In genomic region chr17:43562679-43563146, GRCh38 we compare ENCODE assay signal across 17 cellular contexts. TPM values are rescaled to one million over a fixed set of nuclear protein-coding genes. Genes with fewer than 3 reads are reported as not detected.
A peak's percentile ranks its signal among the peaks of the same experiment; 100 is the strongest.
DNase-seq lines count a peak whose midpoint lies in the region; ATAC-seq and TF ChIP-seq lines count a peak whose summit lies in the region.
"Had no signal": no experiment of that assay in that cellular context is flagged by ENCODE, and none has a peak within 500 bp of the region (broad histone marks: within the 10 kb centered on the region; RNA-seq: fewer than 3 reads in every experiment).

No MANE protein-coding gene starts in this region.

- no peaks in the 10 kb centered on the region for H3K27me3 ChIP-seq in Caco-2 (replicated peaks; ENCODE audit: control insufficient read depth, insufficient read depth, low read length)
- H3K27me3 ChIP-seq in mesendoderm (ENCODE audit: insufficient read depth, low read length, poor library complexity) = no peaks in the 10 kb centered on the region
- no peaks in the 10 kb centered on the region for H3K27me3 ChIP-seq in Peyer's patch
- H3K27me3 ChIP-seq: upper lobe of left lung had no signal

- no peak overlapping the region for H4K5ac ChIP-seq in mesendoderm (ENCODE audit: low read length)

- POLR2A ChIA-PET in Caco-2 (lab: Charles Lee) = interaction anchor here (0.6 to 1.1 kb wide), 4 partner anchors 11 to 38 kb away, joined by 3 to 5 read pairs (median 3); no protein-coding TSS in a partner anchor

- H2BK5ac ChIP-seq in mesendoderm (ENCODE audit: low read length) = no peak overlapping the region

- H3K18ac ChIP-seq in mesendoderm (ENCODE audit: low read length) = no peak overlapping the region

- no peak overlapping the region for H2AK5ac ChIP-seq in mesendoderm (ENCODE audit: low read length)

- intact Hi-C loops in Caco-2 (cut with micrococcal nuclease; ENCODE audit: unreplicated experiment) = no loop called here

- H3K27ac ChIP-seq in mesendoderm (ENCODE audit: low read depth, low read length) (no peak overlapping the region), Peyer's patch (no peak overlapping the region)
- H3K27ac ChIP-seq: colonic mucosa, lower lobe of right lung, PC-9, upper lobe of left lung had no signal

- TF ChIP-seq CTCF in Caco-2 (IDR thresholded peaks at IDR 0.05; ENCODE audit: insufficient read depth in 1 of 2, low read depth in 1 of 2, low read length in 1 of 2, severe bottlenecking in 1 of 2, unreplicated experiment in 1 of 2) (no peak), HFFc6 (IDR thresholded peaks at IDR 0.05) (no peak), brain (conservative IDR thresholded peaks at IDR 0.05) (no peak), Peyer's patch (IDR thresholded peaks at IDR 0.05) (no peak)

- peaks cover 20% of the 10 kb centered on the region for H3K4me1 ChIP-seq in Caco-2
- H3K4me1 ChIP-seq in mesendoderm (ENCODE audit: control insufficient read depth, low read depth, low read length) = peaks cover 23% of the 10 kb centered on the region
- H3K4me1 ChIP-seq in Peyer's patch = peaks cover 0 to 16% (median 0%) of the 10 kb centered on the region in 4 donors
- H3K4me1 ChIP-seq: colonic mucosa had no signal

- ATAC-seq in HG02610 (IDR thresholded peaks at IDR 0.05; ENCODE audit: unreplicated experiment) = no peak
- ATAC-seq: lower lobe of right lung; natural killer cell treated with Interleukin-12 subunit alpha and Interleukin-12 subunit beta and Interleukin-15 and Interleukin-18, amount 100 ng/mL, for 72 hours; stimulated activated naive B cell treated with anti-CD40 and anti-IgM and Interleukin-4, amounts not matched to agents 10 μg/mL and 1 μg/mL and 100 μg/mL, for 72 hours had no signal

- no peaks in the 10 kb centered on the region for H3K9me3 Mint-ChIP-seq in Caco-2 (ENCODE audit: unreplicated experiment)
- no peaks in the 10 kb centered on the region for H3K9me3 Mint-ChIP-seq in HFFc6
- H3K9me3 Mint-ChIP-seq in brain = no peaks in the 10 kb centered on the region
- H3K9me3 Mint-ChIP-seq: natural killer cell treated with Interleukin-12 subunit alpha and Interleukin-12 subunit beta and Interleukin-15 and Interleukin-18, amount 100 ng/mL, for 72 hours; stimulated activated naive B cell treated with anti-CD40 and anti-IgM and Interleukin-4, amounts not matched to agents 10 μg/mL and 1 μg/mL and 100 μg/mL, for 72 hours had no signal

- H3K36me3 ChIP-seq in Caco-2 (ENCODE audit: control insufficient read depth, insufficient read depth, low read length) (no peaks in the 10 kb centered on the region), mesendoderm (ENCODE audit: control insufficient read depth, insufficient read depth, low read length) (no peaks in the 10 kb centered on the region), Peyer's patch (no peaks in the 10 kb centered on the region)
- H3K36me3 ChIP-seq: colonic mucosa, lower lobe of right lung, upper lobe of left lung had no signal

- H3K9me3 ChIP-seq in Caco-2 (no peaks in the 10 kb centered on the region), Peyer's patch (no peaks in the 10 kb centered on the region)
- H3K9me3 ChIP-seq: colonic mucosa, lower lobe of right lung, upper lobe of left lung had no signal

- DNase-seq in Caco-2 (peak; percentile 47 to 50), HFFc6 (no peak), mesendoderm (peak; percentile 83), dedifferentiated amniotic fluid mesenchymal stem cell (ENCODE audit: extremely low spot score) (no peak), NCI-H2107 (lab: John Stamatoyannopoulos, UW) (no peak), Peyer's patch (no peak)
- DNase-seq: activated gamma-delta T cell; aorta; colonic mucosa; GOT3; lower lobe of right lung; PC-9; stimulated activated naive B cell treated with anti-CD40 and anti-IgM and Interleukin-4, amounts not matched to agents 10 μg/mL and 1 μg/mL and 100 μg/mL, for 72 hours; upper lobe of left lung had no signal

- no peaks in the 10 kb centered on the region for H3K36me3 Mint-ChIP-seq in Caco-2 (ENCODE audit: insufficient read depth, unreplicated experiment)
- no peaks in the 10 kb centered on the region for H3K36me3 Mint-ChIP-seq in HFFc6 (ENCODE audit: low read depth)
- peaks cover 3% of the 10 kb centered on the region for H3K36me3 Mint-ChIP-seq in brain
- H3K36me3 Mint-ChIP-seq: natural killer cell treated with Interleukin-12 subunit alpha and Interleukin-12 subunit beta and Interleukin-15 and Interleukin-18, amount 100 ng/mL, for 72 hours; stimulated activated naive B cell treated with anti-CD40 and anti-IgM and Interleukin-4, amounts not matched to agents 10 μg/mL and 1 μg/mL and 100 μg/mL, for 72 hours had no signal

- H3K4ac ChIP-seq in mesendoderm (ENCODE audit: low read depth, low read length) = no peak overlapping the region

- no CpG with 5 or more reads among the region's 10 CpGs for WGBS in mesendoderm (ENCODE audit: extremely low coverage, insufficient coverage, low lambda C conversion rate)

- peak overlapping the region; percentile 47 for H3K27ac Mint-ChIP-seq in Caco-2 (ENCODE audit: unreplicated experiment)
- no peak overlapping the region for H3K27ac Mint-ChIP-seq in HFFc6
- peak overlapping the region in 3 of 5 experiments; percentile 4 to 27 (median 9) for H3K27ac Mint-ChIP-seq in brain
- H3K27ac Mint-ChIP-seq: natural killer cell treated with Interleukin-12 subunit alpha and Interleukin-12 subunit beta and Interleukin-15 and Interleukin-18, amount 100 ng/mL, for 72 hours; stimulated activated naive B cell treated with anti-CD40 and anti-IgM and Interleukin-4, amounts not matched to agents 10 μg/mL and 1 μg/mL and 100 μg/mL, for 72 hours had no signal

- no peaks in the 10 kb centered on the region for H3K79me1 ChIP-seq in mesendoderm (ENCODE audit: low read length)

- no peaks in the 10 kb centered on the region for H3K79me2 ChIP-seq in mesendoderm (ENCODE audit: control insufficient read depth, insufficient read depth, low read length)

- H3K4me3 ChIP-seq in Caco-2 (ENCODE audit: low read depth, low read length) (no peak overlapping the region), mesendoderm (ENCODE audit: low read length) (no peak overlapping the region), Peyer's patch (no peak overlapping the region)
- H3K4me3 ChIP-seq: colonic mucosa, lower lobe of right lung, PC-9, upper lobe of left lung had no signal

- no peak for TF ChIP-seq POLR2A in Peyer's patch (IDR thresholded peaks at IDR 0.05)

- H4K8ac ChIP-seq in mesendoderm (ENCODE audit: low read depth, low read length) = no peak overlapping the region

- no peak overlapping the region for H3K9ac ChIP-seq in mesendoderm (ENCODE audit: low read length)

- peak overlapping the region; percentile 25 for H3K4me2 ChIP-seq in mesendoderm (ENCODE audit: low read length)
- H3K4me2 ChIP-seq: PC-9 had no signal

- H3K23ac ChIP-seq in mesendoderm (ENCODE audit: low read length) = no peak overlapping the region

- H2BK15ac ChIP-seq in mesendoderm (replicated peaks; ENCODE audit: low read depth) = no peak overlapping the region

- no peak overlapping the region for H2BK120ac ChIP-seq in mesendoderm (ENCODE audit: low read depth, low read length)

- H3K4me3 Mint-ChIP-seq in Caco-2 (ENCODE audit: unreplicated experiment) (peak overlapping the region; percentile 50), HFFc6 (peak overlapping the region; percentile 41; the same call in 1 of the 2 replicates), brain (peak overlapping the region in 3 of 5 experiments; percentile 21 to 42 (median 37))
- H3K4me3 Mint-ChIP-seq: natural killer cell treated with Interleukin-12 subunit alpha and Interleukin-12 subunit beta and Interleukin-15 and Interleukin-18, amount 100 ng/mL, for 72 hours; stimulated activated naive B cell treated with anti-CD40 and anti-IgM and Interleukin-4, amounts not matched to agents 10 μg/mL and 1 μg/mL and 100 μg/mL, for 72 hours had no signal

- BruUV-seq in Caco-2 (replicated peaks; lab: Mats Ljungman, UMichigan) = no TSS peak

- H3K27me3 Mint-ChIP-seq in Caco-2 (ENCODE audit: insufficient read depth, unreplicated experiment) (no peaks in the 10 kb centered on the region), HFFc6 (ENCODE audit: insufficient read depth) (peaks cover 11% of the 10 kb centered on the region), brain (no peaks in the 10 kb centered on the region)

- H3K4me1 Mint-ChIP-seq in Caco-2 (ENCODE audit: low read depth, unreplicated experiment) (peaks cover 31% of the 10 kb centered on the region), HFFc6 (ENCODE audit: low read depth) (peaks cover 18% of the 10 kb centered on the region), brain (peaks cover 23% of the 10 kb centered on the region)

- CTCF ChIA-PET in Caco-2 (lab: Charles Lee) = interaction anchor here (0.6 to 2.1 kb wide), 5 partner anchors 16 to 195 kb away, joined by 3 to 9 read pairs (median 3); partner anchors contain the start of gene DHX8

- H3K56ac ChIP-seq in mesendoderm (ENCODE audit: low read length) = peak overlapping the region; percentile 51

RNA-seq across cellular contexts. Expression of gene ETV4, which starts 16.6 kb away (rescaled TPM):
- total RNA-seq in Caco-2 (2022) (37.8 and 48.5 TPM in 2 replicates), Peyer's patch (10 to 100 TPM in 2 of 4 donors, 1 to 10 TPM in 2; 3.0 to 20.2 (median 9.3) TPM)
- 1 to 10 TPM; 4.7 to 6.9 (median 5.8) TPM for total RNA-seq in HFFc6 (2021; fragmentation: NEBNext Ultra II Directional; extraction: Animal tissue kit (Norgen Biotek cat#: 25700))
- polyA plus RNA-seq in brain (ENCODE audit: insufficient read depth, low read depth, low replicate concordance) = 1.3 TPM
- 116 TPM for polyA plus RNA-seq in mesendoderm (2013, experiment 1 of 2)
- 119 TPM for polyA plus RNA-seq in mesendoderm (2013, experiment 2 of 2)

Comparison
In these comparisons a context has a peak if more than half of its experiments do, and no peak if none do; other contexts are left out.
1. DNase-seq: peak in Caco-2 (2 of 2) and mesendoderm (single experiment); none in HFFc6 (single experiment), dedifferentiated amniotic fluid mesenchymal stem cell (single experiment), NCI-H2107 (single experiment) and Peyer's patch (0 of 3).
2. Peak in every context shown above with its lines, with median percentiles within 50 percentile points of each other: H3K4me3 Mint-ChIP-seq.